ENCODE assay signal across 17 cellular contexts in genomic region chr6:100255701-100256100, GRCh38.
"Had no signal": no experiment of that assay in that cellular context is flagged by ENCODE, and none has a peak within 500 bp of the region (broad histone marks: within the 10 kb centered on the region; RNA-seq: fewer than 3 reads in every experiment).

No MANE protein-coding gene starts in this region.

- H3K27me3 ChIP-seq: esophagus muscularis mucosa, hepatocyte, right atrium auricular region, transverse colon, uterus had no signal

- H3K4me2 ChIP-seq: hepatocyte had no signal

- H3K27ac ChIP-seq: esophagus muscularis mucosa, hepatocyte, lower lobe of right lung, prostate gland, right atrium auricular region, skin epidermis, transverse colon, uterus, WERI-Rb-1 had no signal

- H3K36me3 ChIP-seq: esophagus muscularis mucosa, lower lobe of right lung, prostate gland, right atrium auricular region, transverse colon, uterus, WERI-Rb-1 had no signal

- DNase-seq: activated CD4-positive, alpha-beta T cell treated with anti-CD3 and anti-CD28 coated beads for 1 hour; activated effector memory CD4-positive, alpha-beta T cell treated with anti-CD3 and anti-CD28 coated beads, Interleukin-2, amount 50 U/mL, for 16 hours; activated naive CD4-positive, alpha-beta T cell treated with anti-CD3 and anti-CD28 coated beads, Interleukin-2, amount 50 U/mL, for 16 hours; activated T-cell treated with anti-CD3 and anti-CD28 coated beads, Interleukin-2, amount 50 U/mL, for 72 hours; effector CD4-positive, alpha-beta T cell; left colon; lower lobe of right lung; stimulated activated CD4-positive, alpha-beta T cell treated with anti-CD3 and anti-CD28 coated beads, Interleukin-15, amount 100 ng/mL, for 24 hours; stimulated activated CD4-positive, alpha-beta T cell treated with anti-CD3 and anti-CD28 coated beads, Interleukin-2, amount 100 ng/mL, for 48 hours; transverse colon; uterus; WERI-Rb-1 had no signal

- ATAC-seq: activated T-cell treated with anti-CD3 and anti-CD28 coated beads, Interleukin-2, amount 50 U/mL, for 72 hours; left colon; lower lobe of right lung had no signal

- H3K4me1 ChIP-seq: esophagus muscularis mucosa, lower lobe of right lung, prostate gland, right atrium auricular region, transverse colon, uterus had no signal

- H3K9me3 ChIP-seq: esophagus muscularis mucosa, lower lobe of right lung, prostate gland, right atrium auricular region, transverse colon, uterus had no signal

- H3K4me3 ChIP-seq: esophagus muscularis mucosa, hepatocyte, lower lobe of right lung, prostate gland, right atrium auricular region, skin epidermis, transverse colon, uterus had no signal

- H2AFZ ChIP-seq: hepatocyte had no signal

- H3K79me2 ChIP-seq: hepatocyte had no signal
